ENCODE assay signal across 1 cellular context in the genomic region with DNA sequence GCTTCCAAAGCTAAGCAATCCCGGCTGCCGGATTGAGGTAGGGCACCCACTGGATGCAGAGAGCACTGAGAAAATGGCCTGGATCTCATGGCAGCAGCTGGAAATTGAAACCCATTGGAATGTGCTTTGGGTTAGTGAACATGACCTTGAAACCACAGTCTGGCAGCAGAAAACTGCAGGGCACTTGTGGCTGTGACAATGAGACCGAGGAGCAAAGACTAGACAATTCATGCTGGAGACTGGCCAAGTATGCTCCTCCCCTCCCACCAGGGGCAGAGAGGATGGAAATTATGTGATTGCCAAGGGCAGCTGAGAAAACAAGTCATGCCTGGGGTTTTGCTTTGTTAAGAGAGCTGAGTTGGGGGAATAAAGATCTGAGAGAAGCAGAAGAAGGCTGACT.
TF ChIP-seq lines count a peak whose summit lies in the region.

No MANE protein-coding gene starts in this region.

TF ChIP-seq in HEK293, 187 proteins besides CTCF, POLR2A, EP300 and RAD21 (continued from another document):
- peak; percentile 64 for TF ChIP-seq PRDM4 (tag by site-specific recombination; IDR thresholded peaks at IDR 0.05)
- TF ChIP-seq MEIS1 (CRISPR knock-in tag; IDR thresholded peaks at IDR 0.05; ENCODE audit: borderline replicate concordance): no peak
